In genomic region chr2:201063516-201063915, GRCh38 we compare ENCODE assay signal across 8 cellular contexts. TPM values are rescaled to one million over a fixed set of nuclear protein-coding genes. Genes with fewer than 3 reads are reported as not detected.
DNase-seq lines count a peak whose midpoint lies in the region; ATAC-seq and TF ChIP-seq lines count a peak whose summit lies in the region.
"Not testable (repeated sequence)": the region's sequence is repeated elsewhere in the genome, so short reads cannot be mapped to it uniquely, and the experiment has no call there.

No MANE protein-coding gene starts in this region.

- not testable (repeated sequence) for H3K4me1 ChIP-seq in esophagus (ENCODE audit: control insufficient read depth in 2 of 2, insufficient read depth in 2 of 2, low read length in 1 of 2)

- WGBS in esophagus, 2 donors = 88 to 90% methylated on average over 5 of the region's 5 CpGs

- DNase-seq in T-helper 2 cell treated with Interferon-gamma antibody and Interleukin-4, amounts not matched to agents 5 μg/mL and 100 μg/mL, for 36 hours (ENCODE audit: low spot score) = peak; percentile 49
- DNase-seq in activated CD8-positive, alpha-beta T cell treated with anti-CD3 and anti-CD28 coated beads for 36 hours = peak; percentile 71
- peak; percentile 54 for DNase-seq in activated T-cell treated with anti-CD3 and anti-CD28 coated beads, Interleukin-2, amount 50 U/mL, for 24 hours
- peak; percentile 30 to 47 for DNase-seq in stimulated activated CD4-positive, alpha-beta T cell treated with anti-CD3 and anti-CD28 coated beads, Interleukin-15, amount 100 ng/mL, for 48 hours (ENCODE audit: low read depth in 2 of 2)
- peak; percentile 52 to 66 for DNase-seq in stimulated activated CD8-positive, alpha-beta memory T cell treated with anti-CD3 and anti-CD28 coated beads, Interleukin-15, amount 100 ng/mL, for 48 hours (ENCODE audit: low read depth in 2 of 2)

- peaks cover 17% of the 10 kb centered on the region for H3K36me3 Mint-ChIP-seq in T-helper 2 cell treated with Interferon-gamma antibody and Interleukin-4, amounts not matched to agents 5 μg/mL and 100 μg/mL, for 36 hours (ENCODE audit: low read depth)
- H3K36me3 Mint-ChIP-seq in activated CD8-positive, alpha-beta T cell treated with anti-CD3 and anti-CD28 coated beads for 36 hours (ENCODE audit: low read depth) = peaks cover 32% of the 10 kb centered on the region
- H3K36me3 Mint-ChIP-seq in activated T-cell treated with anti-CD3 and anti-CD28 coated beads, Interleukin-2, amount 50 U/mL, for 24 hours (ENCODE audit: low read depth) = peaks cover 47% of the 10 kb centered on the region
- not testable (repeated sequence) for H3K36me3 Mint-ChIP-seq in activated naive CD4-positive, alpha-beta T cell treated with anti-CD3 and anti-CD28 coated beads, Interleukin-2, amount 50 U/mL, for 24 hours
- peaks cover 34% of the 10 kb centered on the region for H3K36me3 Mint-ChIP-seq in stimulated activated naive CD8-positive, alpha-beta T cell treated with anti-CD3 and anti-CD28 coated beads, Interleukin-15, Interleukin-2, amounts not matched to agents 100 ng/mL and 50 ng/mL, for 24 hours (ENCODE audit: low read depth)

- not testable (repeated sequence) for H3K4me3 Mint-ChIP-seq in T-helper 2 cell treated with Interferon-gamma antibody and Interleukin-4, amounts not matched to agents 5 μg/mL and 100 μg/mL, for 36 hours; activated naive CD4-positive, alpha-beta T cell treated with anti-CD3 and anti-CD28 coated beads, Interleukin-2, amount 50 U/mL, for 24 hours
- peak overlapping the region; percentile 62 for H3K4me3 Mint-ChIP-seq in activated CD8-positive, alpha-beta T cell treated with anti-CD3 and anti-CD28 coated beads for 36 hours
- peak overlapping the region; percentile 50 for H3K4me3 Mint-ChIP-seq in activated T-cell treated with anti-CD3 and anti-CD28 coated beads, Interleukin-2, amount 50 U/mL, for 24 hours
- H3K4me3 Mint-ChIP-seq in stimulated activated naive CD8-positive, alpha-beta T cell treated with anti-CD3 and anti-CD28 coated beads, Interleukin-15, Interleukin-2, amounts not matched to agents 100 ng/mL and 50 ng/mL, for 24 hours = peak overlapping the region; percentile 83

- H3K27me3 ChIP-seq in esophagus (ENCODE audit: control insufficient read depth in 1 of 2, insufficient read depth in 2 of 2, low read length in 2 of 2) = not testable (repeated sequence)

- not testable (repeated sequence) for TF ChIP-seq CTCF in activated CD8-positive, alpha-beta T cell treated with anti-CD3 and anti-CD28 coated beads for 36 hours (IDR thresholded peaks at IDR 0.05)

- intact Hi-C loops in activated CD8-positive, alpha-beta T cell treated with anti-CD3 and anti-CD28 coated beads for 36 hours (cut with micrococcal nuclease) = not testable (repeated sequence)

- not testable (repeated sequence) for H3K9me3 Mint-ChIP-seq in T-helper 2 cell treated with Interferon-gamma antibody and Interleukin-4, amounts not matched to agents 5 μg/mL and 100 μg/mL, for 36 hours; activated CD8-positive, alpha-beta T cell treated with anti-CD3 and anti-CD28 coated beads for 36 hours; activated T-cell treated with anti-CD3 and anti-CD28 coated beads, Interleukin-2, amount 50 U/mL, for 24 hours; activated naive CD4-positive, alpha-beta T cell treated with anti-CD3 and anti-CD28 coated beads, Interleukin-2, amount 50 U/mL, for 24 hours; stimulated activated naive CD8-positive, alpha-beta T cell treated with anti-CD3 and anti-CD28 coated beads, Interleukin-15, Interleukin-2, amounts not matched to agents 100 ng/mL and 50 ng/mL, for 24 hours

- CTCF ChIA-PET in activated CD8-positive, alpha-beta T cell treated with anti-CD3 and anti-CD28 coated beads for 36 hours (lab: Charles Lee) = not testable (repeated sequence)

- not testable (repeated sequence) for ATAC-seq in activated CD8-positive, alpha-beta T cell treated with anti-CD3 and anti-CD28 coated beads for 36 hours

- H3K4me3 ChIP-seq in esophagus (ENCODE audit: low read depth in 1 of 2, low read length in 2 of 2) = not testable (repeated sequence)

- POLR2A ChIA-PET in activated CD8-positive, alpha-beta T cell treated with anti-CD3 and anti-CD28 coated beads for 36 hours (lab: Charles Lee) = interaction anchor here (1.9 kb wide), 1 partner anchor 53 kb away, joined by 4 read pairs; the partner anchor contains the start of gene CFLAR

- H3K4me1 Mint-ChIP-seq in T-helper 2 cell treated with Interferon-gamma antibody and Interleukin-4, amounts not matched to agents 5 μg/mL and 100 μg/mL, for 36 hours (ENCODE audit: low read depth) = peaks cover 32% of the 10 kb centered on the region
- peaks cover 59% of the 10 kb centered on the region for H3K4me1 Mint-ChIP-seq in activated CD8-positive, alpha-beta T cell treated with anti-CD3 and anti-CD28 coated beads for 36 hours (ENCODE audit: low read depth)
- peaks cover 65% of the 10 kb centered on the region for H3K4me1 Mint-ChIP-seq in activated T-cell treated with anti-CD3 and anti-CD28 coated beads, Interleukin-2, amount 50 U/mL, for 24 hours (ENCODE audit: low read depth)
- H3K4me1 Mint-ChIP-seq in activated naive CD4-positive, alpha-beta T cell treated with anti-CD3 and anti-CD28 coated beads, Interleukin-2, amount 50 U/mL, for 24 hours = peaks cover 64% of the 10 kb centered on the region
- H3K4me1 Mint-ChIP-seq in stimulated activated naive CD8-positive, alpha-beta T cell treated with anti-CD3 and anti-CD28 coated beads, Interleukin-15, Interleukin-2, amounts not matched to agents 100 ng/mL and 50 ng/mL, for 24 hours (ENCODE audit: low read depth) = peaks cover 69% of the 10 kb centered on the region

- H3K36me3 ChIP-seq in esophagus (ENCODE audit: control insufficient read depth in 2 of 2, insufficient read depth in 2 of 2, low read length in 1 of 2) = not testable (repeated sequence)

- not testable (repeated sequence) for H3K9me3 ChIP-seq in esophagus (ENCODE audit: control insufficient read depth in 2 of 2, insufficient read depth in 1 of 2, low read depth in 1 of 2, low read length in 1 of 2)

- peak overlapping the region; percentile 67 to 78 for H3K27ac ChIP-seq in esophagus (ENCODE audit: low read depth in 2 of 2, low read length in 1 of 2)

- not testable (repeated sequence) for H3K27me3 Mint-ChIP-seq in T-helper 2 cell treated with Interferon-gamma antibody and Interleukin-4, amounts not matched to agents 5 μg/mL and 100 μg/mL, for 36 hours (ENCODE audit: low read depth); activated CD8-positive, alpha-beta T cell treated with anti-CD3 and anti-CD28 coated beads for 36 hours; activated T-cell treated with anti-CD3 and anti-CD28 coated beads, Interleukin-2, amount 50 U/mL, for 24 hours; activated naive CD4-positive, alpha-beta T cell treated with anti-CD3 and anti-CD28 coated beads, Interleukin-2, amount 50 U/mL, for 24 hours; stimulated activated naive CD8-positive, alpha-beta T cell treated with anti-CD3 and anti-CD28 coated beads, Interleukin-15, Interleukin-2, amounts not matched to agents 100 ng/mL and 50 ng/mL, for 24 hours

- peak overlapping the region; percentile 68 for H3K27ac Mint-ChIP-seq in T-helper 2 cell treated with Interferon-gamma antibody and Interleukin-4, amounts not matched to agents 5 μg/mL and 100 μg/mL, for 36 hours
- H3K27ac Mint-ChIP-seq in activated CD8-positive, alpha-beta T cell treated with anti-CD3 and anti-CD28 coated beads for 36 hours = peak overlapping the region; percentile 94
- H3K27ac Mint-ChIP-seq in activated T-cell treated with anti-CD3 and anti-CD28 coated beads, Interleukin-2, amount 50 U/mL, for 24 hours = peak overlapping the region; percentile 94
- H3K27ac Mint-ChIP-seq in activated naive CD4-positive, alpha-beta T cell treated with anti-CD3 and anti-CD28 coated beads, Interleukin-2, amount 50 U/mL, for 24 hours = peak overlapping the region; percentile 87
- peak overlapping the region; percentile 100 for H3K27ac Mint-ChIP-seq in stimulated activated naive CD8-positive, alpha-beta T cell treated with anti-CD3 and anti-CD28 coated beads, Interleukin-15, Interleukin-2, amounts not matched to agents 100 ng/mL and 50 ng/mL, for 24 hours

RNA-seq across cellular contexts. Expression of gene HYCC2, which starts 8.0 kb away (rescaled TPM):
- total RNA-seq in activated CD8-positive, alpha-beta T cell treated with anti-CD3 and anti-CD28 coated beads for 36 hours = 10 to 100 TPM; 24.7 to 26.9 TPM
- polyA plus RNA-seq in esophagus = 1 to 10 TPM; 2.8 to 8.4 TPM

RNA-seq across cellular contexts. Expression of gene NDUFB3, which starts 8.3 kb away (rescaled TPM):
- total RNA-seq in activated CD8-positive, alpha-beta T cell treated with anti-CD3 and anti-CD28 coated beads for 36 hours = 100 to 1,000 TPM; 134 to 140 TPM
- 100 to 1,000 TPM in 1 of 2 donors, 10 to 100 TPM in 1; 70.5 to 116 TPM for polyA plus RNA-seq in esophagus

RNA-seq across cellular contexts. Expression of gene CFLAR, which starts 52.4 kb away (rescaled TPM):
- total RNA-seq in activated CD8-positive, alpha-beta T cell treated with anti-CD3 and anti-CD28 coated beads for 36 hours = 100 to 1,000 TPM; 222 to 229 TPM
- 10 to 100 TPM; 39.6 to 58.5 TPM for polyA plus RNA-seq in esophagus
